In genomic region chr1:172934417-172934762, GRCh38 we compare ENCODE assay signal across 10 cellular contexts.
A peak's percentile ranks its signal among the peaks of the same experiment; 100 is the strongest.
DNase-seq lines count a peak whose midpoint lies in the region; ATAC-seq and TF ChIP-seq lines count a peak whose summit lies in the region.
"Had no signal": no experiment of that assay in that cellular context is flagged by ENCODE, and none has a peak within 500 bp of the region (broad histone marks: within the 10 kb centered on the region; RNA-seq: fewer than 3 reads in every experiment).

No MANE protein-coding gene starts in this region.

- H3K27me3 Mint-ChIP-seq in Caco-2 (ENCODE audit: insufficient read depth, unreplicated experiment) = no peaks in the 10 kb centered on the region

- H3K4me3 Mint-ChIP-seq in Caco-2 (ENCODE audit: unreplicated experiment) = no peak overlapping the region

- no TSS peak for BruUV-seq in Caco-2 (replicated peaks; lab: Mats Ljungman, UMichigan)

- peaks cover 14% of the 10 kb centered on the region for H3K4me1 Mint-ChIP-seq in Caco-2 (ENCODE audit: low read depth, unreplicated experiment)

- H3K9ac ChIP-seq in fibroblast of lung (ENCODE audit: insufficient read depth, low read length) (no peak overlapping the region), skeletal muscle tissue (ENCODE audit: low read depth in 1 of 3, low read length in 3 of 3) (no peak overlapping the region)

- no peaks in the 10 kb centered on the region for H3K36me3 ChIP-seq in Caco-2 (ENCODE audit: control insufficient read depth, insufficient read depth, low read length)
- no peaks in the 10 kb centered on the region for H3K36me3 ChIP-seq in Peyer's patch
- H3K36me3 ChIP-seq in fibroblast of lung (ENCODE audit: control insufficient read depth, insufficient read depth, low read length) = no peaks in the 10 kb centered on the region
- H3K36me3 ChIP-seq in skeletal muscle tissue (ENCODE audit: control insufficient read depth in 3 of 3, insufficient read depth in 3 of 3, low read length in 3 of 3) = no peaks in the 10 kb centered on the region
- H3K36me3 ChIP-seq in WERI-Rb-1 = no peaks in the 10 kb centered on the region

- no peaks in the 10 kb centered on the region for H3K9me3 ChIP-seq in Caco-2
- H3K9me3 ChIP-seq in Peyer's patch = no peaks in the 10 kb centered on the region
- H3K9me3 ChIP-seq in fibroblast of lung (ENCODE audit: control insufficient read depth, insufficient read depth, low read depth, low read length) = no peaks in the 10 kb centered on the region
- no peaks in the 10 kb centered on the region for H3K9me3 ChIP-seq in skeletal muscle tissue (ENCODE audit: control insufficient read depth in 3 of 3, low read length in 3 of 3)
- no peaks in the 10 kb centered on the region for H3K9me3 ChIP-seq in WERI-Rb-1 (ENCODE audit: severe bottlenecking)

- TF ChIP-seq POLR2A in Peyer's patch (IDR thresholded peaks at IDR 0.05) = no peak

- no peaks in the 10 kb centered on the region for H3K27me3 ChIP-seq in Caco-2 (replicated peaks; ENCODE audit: control insufficient read depth, insufficient read depth, low read length)
- H3K27me3 ChIP-seq in Peyer's patch = no peaks in the 10 kb centered on the region
- H3K27me3 ChIP-seq in fibroblast of lung (ENCODE audit: control insufficient read depth, insufficient read depth, low read length) = no peaks in the 10 kb centered on the region
- H3K27me3 ChIP-seq in skeletal muscle tissue (ENCODE audit: control insufficient read depth in 3 of 3, insufficient read depth in 3 of 3, low read length in 3 of 3) = no peaks in the 10 kb centered on the region
- H3K27me3 ChIP-seq in WERI-Rb-1 (ENCODE audit: insufficient read depth, low read depth, severe bottlenecking) = peaks cover 2% of the 10 kb centered on the region

- intact Hi-C loops in Caco-2 (cut with micrococcal nuclease; ENCODE audit: unreplicated experiment) = no loop called here

- H3K4me2 ChIP-seq in fibroblast of lung (ENCODE audit: extremely low read depth, insufficient read depth, low read length) = no peak overlapping the region

- H4K20me1 ChIP-seq in fibroblast of lung (ENCODE audit: control insufficient read depth, extremely low read depth, insufficient read depth, low read length) = no peaks in the 10 kb centered on the region

- H3K27ac Mint-ChIP-seq in Caco-2 (ENCODE audit: unreplicated experiment) = peak overlapping the region; percentile 58

- H3K4me3 ChIP-seq in Caco-2 (ENCODE audit: low read depth, low read length) = no peak overlapping the region
- H3K4me3 ChIP-seq in Peyer's patch = no peak overlapping the region
- no peak overlapping the region for H3K4me3 ChIP-seq in fibroblast of lung (replicated peaks in 1 of 4; ENCODE audit: control extremely low read depth in 1 of 4, insufficient read depth in 1 of 4, low read depth in 3 of 4, low read length in 4 of 4)
- no peak overlapping the region for H3K4me3 ChIP-seq in skeletal muscle tissue (ENCODE audit: low read length in 3 of 3)
- H3K4me3 ChIP-seq in WERI-Rb-1 (ENCODE audit: low read depth, low read length) = no peak overlapping the region

- no peak for TF ChIP-seq CTCF in Caco-2 (IDR thresholded peaks at IDR 0.05; ENCODE audit: insufficient read depth in 1 of 2, low read depth in 1 of 2, low read length in 1 of 2, severe bottlenecking in 1 of 2, unreplicated experiment in 1 of 2)
- TF ChIP-seq CTCF in Peyer's patch (IDR thresholded peaks at IDR 0.05) = no peak
- no peak for TF ChIP-seq CTCF in fibroblast of lung (conservative IDR thresholded peaks at IDR 0.05 in 1 of 2, IDR thresholded peaks at IDR 0.05 in 1 of 2; ENCODE audit: low read depth in 1 of 2, low read length in 2 of 2)
- no peak for TF ChIP-seq CTCF in WERI-Rb-1 (IDR thresholded peaks at IDR 0.05; ENCODE audit: low read depth, low read length)

- POLR2A ChIA-PET in Caco-2 (lab: Charles Lee) = no interaction called here

- no peak overlapping the region for H2AFZ ChIP-seq in fibroblast of lung (ENCODE audit: low read length)

- no peaks in the 10 kb centered on the region for H3K36me3 Mint-ChIP-seq in Caco-2 (ENCODE audit: insufficient read depth, unreplicated experiment)

- H3K9me3 Mint-ChIP-seq in Caco-2 (ENCODE audit: unreplicated experiment) = no peaks in the 10 kb centered on the region

- H3K4me1 ChIP-seq in Caco-2 (peaks cover 18% of the 10 kb centered on the region), Peyer's patch (no peaks in the 10 kb centered on the region), fibroblast of lung (ENCODE audit: control insufficient read depth, extremely low read depth, insufficient read depth, low read length) (peaks cover 24% of the 10 kb centered on the region), skeletal muscle tissue (ENCODE audit: control insufficient read depth in 3 of 3, insufficient read depth in 3 of 3, low read length in 3 of 3) (peaks cover 0 to 6% (median 0%) of the 10 kb centered on the region in 3 donors)

- ATAC-seq in GM18907 (IDR thresholded peaks at IDR 0.05; ENCODE audit: unreplicated experiment) (no peak), GM18511 (IDR thresholded peaks at IDR 0.05; ENCODE audit: unreplicated experiment) (no peak)

- DNase-seq in Caco-2 = no peak
- no peak for DNase-seq in Peyer's patch
- no peak for DNase-seq in fibroblast of lung (ENCODE audit: low read depth in 2 of 2)
- no peak for DNase-seq in WERI-Rb-1
- DNase-seq in NCI-H82 (lab: John Stamatoyannopoulos, UW) = no peak
- DNase-seq: central memory CD4-positive, alpha-beta T cell; NCI-H187 had no signal

- CTCF ChIA-PET in Caco-2 (lab: Charles Lee) = no interaction called here

- no peaks in the 10 kb centered on the region for H3K79me2 ChIP-seq in fibroblast of lung (ENCODE audit: control insufficient read depth, insufficient read depth, low read length)

- H3K27ac ChIP-seq in Peyer's patch (peak overlapping the region in 3 of 4 donors; percentile 35 to 70 (median 61)), fibroblast of lung (ENCODE audit: insufficient read depth, low read length) (peak overlapping the region; percentile 53), skeletal muscle tissue (ENCODE audit: low read depth, low read length) (peak overlapping the region; percentile 7), WERI-Rb-1 (no peak overlapping the region)
